ENCODE assay signal across 1 cellular context in genomic region chr5:154633744-154634143, GRCh38.
DNase-seq lines count a peak whose midpoint lies in the region; ATAC-seq, FAIRE-seq and TF ChIP-seq lines count a peak whose summit lies in the region.
"Not testable (repeated sequence)": the region's sequence is repeated elsewhere in the genome, so short reads cannot be mapped to it uniquely, and the experiment has no call there.

No MANE protein-coding gene starts in this region.

- intact Hi-C loops in K562 (cut with micrococcal nuclease), result not testable (repeated sequence)

- not testable (repeated sequence) for H3K4me1 ChIP-seq in K562 (replicated peaks in 1 of 2; ENCODE audit: control insufficient read depth in 2 of 2, insufficient read depth in 2 of 2, low read length in 2 of 2)

- CTCF ChIA-PET in K562 (lab: Yijun Ruan, JAX; ENCODE audit: low intra/inter-chr PET ratio), result interaction anchor here (0.6 kb wide), 1 partner anchor 457 kb away, joined by 3 read pairs; no protein-coding TSS in a partner anchor

- FAIRE-seq in K562 (lab: Jason Lieb, UNC), result not testable (repeated sequence)

- not testable (repeated sequence) for ATAC-seq in K562

- not testable (repeated sequence) for H3K9me3 ChIP-seq in K562 (replicated peaks; ENCODE audit: control insufficient read depth, insufficient read depth, low read depth, low read length)

- not testable (repeated sequence) for H4K20me1 ChIP-seq in K562 (replicated peaks; ENCODE audit: control insufficient read depth, insufficient read depth, low read length)

- not testable (repeated sequence) for DNase-seq in K562 (ENCODE audit: extremely low read depth in 1 of 4, low spot score in 3 of 4)

- not testable (repeated sequence) for H3K27ac ChIP-seq in K562 (ENCODE audit: extremely low read depth, low read depth, low read length)

- not testable (repeated sequence) for H3K9me1 ChIP-seq in K562 (ENCODE audit: control insufficient read depth, insufficient read depth, low read length)

- H3K9ac ChIP-seq in K562 (ENCODE audit: insufficient read depth in 1 of 2, low read depth in 2 of 2, low read length in 2 of 2), result not testable (repeated sequence)

- not testable (repeated sequence) for H3K4me3 ChIP-seq in K562

- not testable (repeated sequence) for H3K36me3 ChIP-seq in K562 (ENCODE audit: control insufficient read depth, insufficient read depth, low read length)

- TF ChIP-seq EP300 in K562 (IDR thresholded peaks at IDR 0.05; ENCODE audit: low read length), result not testable (repeated sequence)

- BruUV-seq in K562 (replicated peaks; lab: Mats Ljungman, UMichigan), result not testable (repeated sequence)

- in situ Hi-C loops in K562 (cut with MboI), result loop anchor here (25.0 kb wide), 1 partner anchor 654 kb away; no protein-coding TSS in a partner anchor

- not testable (repeated sequence) for H3K4me2 ChIP-seq in K562 (ENCODE audit: insufficient read depth, low read length)

- TF ChIP-seq CTCF in K562 (IDR thresholded peaks at IDR 0.05 in 2 of 3, conservative IDR thresholded peaks at IDR 0.05 in 1 of 3; ENCODE audit: insufficient read depth in 2 of 3, low read depth in 1 of 3, low read length in 3 of 3), result not testable (repeated sequence)

- H2AFZ ChIP-seq in K562 (ENCODE audit: low read depth, low read length), result not testable (repeated sequence)

- POLR2A ChIA-PET in K562 (lab: Yijun Ruan, JAX), result not testable (repeated sequence)

- WGBS in K562 (ENCODE audit: insufficient coverage, low coverage, missing lambda C conversion rate), result 0% methylated on average over 4 of the region's 4 CpGs

- not testable (repeated sequence) for H3K79me2 ChIP-seq in K562 (ENCODE audit: control insufficient read depth, insufficient read depth, low read length)

- H3K27me3 ChIP-seq in K562 (ENCODE audit: control insufficient read depth in 2 of 2, insufficient read depth in 2 of 2, low read length in 2 of 2), result peaks cover 12 to 21% of the 10 kb centered on the region in 2 experiments

- not testable (repeated sequence) for TF ChIP-seq POLR2A in K562 (conservative IDR thresholded peaks at IDR 0.05)

- not testable (repeated sequence) for TF ChIP-seq RAD21 in K562 (CRISPR knock-in tag; conservative IDR thresholded peaks at IDR 0.05 in 1 of 2, IDR thresholded peaks at IDR 0.05 in 1 of 2)

TF ChIP-seq in K562, 482 proteins besides CTCF, POLR2A, EP300 and RAD21:
- TF ChIP-seq, protein P1, sequence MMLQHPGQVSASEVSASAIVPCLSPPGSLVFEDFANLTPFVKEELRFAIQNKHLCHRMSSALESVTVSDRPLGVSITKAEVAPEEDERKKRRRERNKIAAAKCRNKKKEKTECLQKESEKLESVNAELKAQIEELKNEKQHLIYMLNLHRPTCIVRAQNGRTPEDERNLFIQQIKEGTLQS (IDR thresholded peaks at IDR 0.05), result peak; percentile 56
- TF ChIP-seq, protein P1 (CRISPR knock-in tag; conservative IDR thresholded peaks at IDR 0.05), result not testable (repeated sequence)
- not testable (repeated sequence) for TF ChIP-seq CEBPG (CRISPR knock-in tag; IDR thresholded peaks at IDR 0.05)
- TF ChIP-seq CEBPG (tag; conservative IDR thresholded peaks at IDR 0.05 in 1 of 2, IDR thresholded peaks at IDR 0.05 in 1 of 2) (peak in 1 of 2 experiments; percentile 20; a peak in 1 of 4 replicates), CEBPB (tag; IDR thresholded peaks at IDR 0.05) (peak; percentile 45)
